11 cellular contexts compared by ENCODE assay signal in the genomic region with DNA sequence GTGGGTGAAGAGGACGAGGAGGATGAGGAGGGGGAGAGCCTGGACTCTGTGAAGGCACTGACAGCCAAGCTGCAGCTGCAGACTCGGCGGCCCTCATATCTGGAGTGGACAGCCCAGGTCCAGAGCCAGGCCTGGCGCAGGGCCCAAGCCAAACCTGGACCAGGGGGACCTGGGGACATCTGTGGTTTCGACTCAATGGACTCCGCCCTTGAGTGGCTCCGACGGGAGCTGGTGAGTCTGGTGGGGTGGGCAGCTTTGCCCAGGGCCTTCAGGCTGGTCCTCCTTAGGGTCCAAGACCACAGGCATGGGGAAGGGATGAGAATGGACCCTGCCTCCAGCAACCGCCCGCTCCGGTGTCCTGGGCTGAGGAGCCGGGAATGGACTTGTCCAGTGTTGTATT. TPM values are rescaled to one million over a fixed set of nuclear protein-coding genes. Genes with fewer than 3 reads are reported as not detected.
DNase-seq lines count a peak whose midpoint lies in the region; ATAC-seq and TF ChIP-seq lines count a peak whose summit lies in the region.
"Had no signal": no experiment of that assay in that cellular context is flagged by ENCODE, and none has a peak within 500 bp of the region (broad histone marks: within the 10 kb centered on the region; RNA-seq: fewer than 3 reads in every experiment).

No MANE protein-coding gene starts in this region.

- H3K27ac ChIP-seq in duodenal mucosa (ENCODE audit: low read depth, low read length) (peak overlapping the region; percentile 17), uterus (peak overlapping the region; percentile 67)

- H3K27me3 ChIP-seq in duodenal mucosa (ENCODE audit: control insufficient read depth in 1 of 2, insufficient read depth in 2 of 2, low read length in 2 of 2) (no peaks in the 10 kb centered on the region), uterus (no peaks in the 10 kb centered on the region)

- TF ChIP-seq POLR2A in uterus (IDR thresholded peaks at IDR 0.05) = no peak

- H3K9me3 Mint-ChIP-seq in activated naive CD4-positive, alpha-beta T cell treated with anti-CD3 and anti-CD28 coated beads, Interleukin-2, amount 50 U/mL, for 24 hours = no peaks in the 10 kb centered on the region
- no peaks in the 10 kb centered on the region for H3K9me3 Mint-ChIP-seq in natural killer cell

- DNase-seq in activated naive CD4-positive, alpha-beta T cell treated with Interleukin-2 at 50 U/mL for 16 hours = no peak
- DNase-seq in natural killer cell (no peak), uterus (peak in 1 of 2 donors; percentile 21), GM20000 (ENCODE audit: low spot score) (no peak), mesenteric fat pad (ENCODE audit: low spot score) (no peak), kidney glomerular epithelial cell (lab: John Stamatoyannopoulos, UW) (no peak)

- H3K36me3 Mint-ChIP-seq in activated naive CD4-positive, alpha-beta T cell treated with anti-CD3 and anti-CD28 coated beads, Interleukin-2, amount 50 U/mL, for 24 hours = no peaks in the 10 kb centered on the region
- no peaks in the 10 kb centered on the region for H3K36me3 Mint-ChIP-seq in natural killer cell
- H3K36me3 Mint-ChIP-seq: brain had no signal

- H3K27ac Mint-ChIP-seq in activated naive CD4-positive, alpha-beta T cell treated with anti-CD3 and anti-CD28 coated beads, Interleukin-2, amount 50 U/mL, for 24 hours = peak overlapping the region; percentile 97
- peak overlapping the region; percentile 93 to 96 for H3K27ac Mint-ChIP-seq in natural killer cell

- no peak for ATAC-seq in natural killer cell

- no peak for TF ChIP-seq CTCF in natural killer cell (IDR thresholded peaks at IDR 0.05)
- TF ChIP-seq CTCF in uterus (IDR thresholded peaks at IDR 0.05) = no peak
- no peak for TF ChIP-seq CTCF in GM20000 (IDR thresholded peaks at IDR 0.05; ENCODE audit: extremely low read depth, missing control alignments)

- H3K4me3 Mint-ChIP-seq in activated naive CD4-positive, alpha-beta T cell treated with anti-CD3 and anti-CD28 coated beads, Interleukin-2, amount 50 U/mL, for 24 hours = no peak overlapping the region
- H3K4me3 Mint-ChIP-seq in natural killer cell = peak overlapping the region; percentile 75

- no peaks in the 10 kb centered on the region for H3K9me3 ChIP-seq in duodenal mucosa (ENCODE audit: control insufficient read depth in 1 of 2, low read length in 2 of 2)
- no peaks in the 10 kb centered on the region for H3K9me3 ChIP-seq in uterus

- H3K4me3 ChIP-seq in duodenal mucosa (ENCODE audit: low read depth in 1 of 2, low read length in 2 of 2) (no peak overlapping the region), uterus (no peak overlapping the region)

- intact Hi-C loops in natural killer cell (cut with micrococcal nuclease) (no loop called here), uterus (cut with DNase I; ENCODE audit: low total_unique reads) (loop anchor here (10.0 kb wide), 1 partner anchor 67 kb away; no protein-coding TSS in a partner anchor)

- peaks cover 64% of the 10 kb centered on the region for H3K4me1 Mint-ChIP-seq in activated naive CD4-positive, alpha-beta T cell treated with anti-CD3 and anti-CD28 coated beads, Interleukin-2, amount 50 U/mL, for 24 hours
- peaks cover 44 to 55% of the 10 kb centered on the region in 2 donors for H3K4me1 Mint-ChIP-seq in natural killer cell

- H3K27me3 Mint-ChIP-seq in activated naive CD4-positive, alpha-beta T cell treated with anti-CD3 and anti-CD28 coated beads, Interleukin-2, amount 50 U/mL, for 24 hours = no peaks in the 10 kb centered on the region
- H3K27me3 Mint-ChIP-seq in natural killer cell (ENCODE audit: low read depth in 2 of 2) = no peaks in the 10 kb centered on the region

- H3K36me3 ChIP-seq in duodenal mucosa (ENCODE audit: control insufficient read depth in 1 of 2, insufficient read depth in 2 of 2, low read length in 2 of 2) (no peaks in the 10 kb centered on the region), uterus (no peaks in the 10 kb centered on the region)

- no peak overlapping the region for H3K9ac ChIP-seq in duodenal mucosa (ENCODE audit: low read depth in 1 of 2, low read length in 2 of 2)

- H3K4me1 ChIP-seq in duodenal mucosa (ENCODE audit: control insufficient read depth in 1 of 2, insufficient read depth in 2 of 2, low read length in 2 of 2) = peaks cover 11 to 35% of the 10 kb centered on the region in 2 donors
- H3K4me1 ChIP-seq in uterus = no peaks in the 10 kb centered on the region

RNA-seq across cellular contexts. Expression of gene FAM167B, which starts 0.4 kb away (rescaled TPM):
- total RNA-seq in natural killer cell (1 to 10 TPM in 1 of 3 donors, under 1 TPM in 2; 0.54 to 1.3 (median 0.80) TPM), uterus (10 to 100 TPM in 2 of 4 donors, 1 to 10 TPM in 1, not detected in 1; 1.2 to 29.0 (median 13.1) TPM), mesenteric fat pad (7.5 TPM)
- total RNA-seq: mononuclear cell had no signal

RNA-seq across cellular contexts. Expression of gene LCK, which starts 3.6 kb away (rescaled TPM):
- total RNA-seq in natural killer cell (100 to 1,000 TPM; 180 to 227 (median 215) TPM), uterus (1 to 10 TPM in 3 of 4 donors, under 1 TPM in 1; 0.26 to 2.0 (median 1.4) TPM), mesenteric fat pad (1.8 TPM)
- total RNA-seq: frontal cortex had no signal

RNA-seq across cellular contexts. Expression of gene EIF3I, which starts 25.2 kb away (rescaled TPM):
- total RNA-seq in natural killer cell = 100 to 1,000 TPM; 107 to 126 (median 110) TPM
- 100 to 1,000 TPM; 111 to 246 (median 143) TPM for total RNA-seq in uterus
- 160 TPM for total RNA-seq in mesenteric fat pad

RNA-seq across cellular contexts. Expression of gene TMEM234, which starts 25.3 kb away (rescaled TPM):
- total RNA-seq in natural killer cell (10 to 100 TPM; 22.2 to 27.1 (median 24.7) TPM), uterus (10 to 100 TPM in 3 of 4 donors, under 1 TPM in 1; 0.59 to 40.8 (median 13.5) TPM), mesenteric fat pad (18.4 TPM)

RNA-seq across cellular contexts. Expression of gene DCDC2B, which starts 38.6 kb away (rescaled TPM):
- not detected for total RNA-seq in natural killer cell
- total RNA-seq in uterus = under 1 TPM in 2 of 4 donors, not detected in 2; 0.26 to 0.62 TPM
- not detected for total RNA-seq in mesenteric fat pad
- total RNA-seq: frontal cortex, mononuclear cell had no signal

Comparison
In these comparisons a context has a peak if more than half of its experiments do, and no peak if none do; other contexts are left out.
1. RNA of gene LCK, which starts 3.6 kb away (total RNA-seq): 180 to 227 TPM in natural killer cell; 1.8 TPM in mesenteric fat pad (single experiment) and 0.26 to 2.0 TPM in uterus; every median in the first group is over 10 times any median in the second.